In genomic region chr5:91126888-91127287, GRCh38 we compare ENCODE assay signal across 1 cellular context.
TF ChIP-seq lines count a peak whose summit lies in the region.

No MANE protein-coding gene starts in this region.

TF ChIP-seq in SK-N-SH treated with all-trans-retinoic acid at 6 μM for 48 hours, 23 proteins besides CTCF, POLR2A, EP300 and RAD21 (continued from another document):
- no peak for TF ChIP-seq TSHZ2 (CRISPR knock-in tag; IDR thresholded peaks at IDR 0.05)
- TF ChIP-seq GLIS3 (CRISPR knock-in tag; IDR thresholded peaks at IDR 0.05): no peak
- TF ChIP-seq ESRRG (CRISPR knock-in tag; IDR thresholded peaks at IDR 0.05): no peak
- TF ChIP-seq CREB5 (CRISPR knock-in tag; IDR thresholded peaks at IDR 0.05; ENCODE audit: low read depth): no peak
- TF ChIP-seq ZNF8 (CRISPR knock-in tag; IDR thresholded peaks at IDR 0.05): no peak
